In genomic region chr12:132459270-132459669, GRCh38 we compare ENCODE assay signal across 21 cellular contexts.
"Had no signal": no experiment of that assay in that cellular context is flagged by ENCODE, and none has a peak within 500 bp of the region (broad histone marks: within the 10 kb centered on the region; RNA-seq: fewer than 3 reads in every experiment).

No MANE protein-coding gene starts in this region.

- H3K4me1 ChIP-seq: heart right ventricle, pancreas, right lobe of liver, tibial artery had no signal

- H3K36me3 Mint-ChIP-seq: naive thymus-derived CD8-positive, alpha-beta T cell; stimulated activated memory B cell treated with anti-CD40 and anti-IgM and Interleukin-4, amounts not matched to agents 10 μg/mL and 1 μg/mL and 100 μg/mL, for 72 hours had no signal

- H3K36me3 ChIP-seq: heart right ventricle, pancreas, right lobe of liver, tibial artery had no signal

- H3K4me3 Mint-ChIP-seq: naive thymus-derived CD8-positive, alpha-beta T cell; neural crest cell; stimulated activated memory B cell treated with anti-CD40 and anti-IgM and Interleukin-4, amounts not matched to agents 10 μg/mL and 1 μg/mL and 100 μg/mL, for 72 hours; stimulated activated naive CD8-positive, alpha-beta T cell treated with anti-CD3 and anti-CD28 coated beads, Interleukin-15, Interleukin-2, amounts not matched to agents 100 ng/mL and 50 ng/mL, for 24 hours had no signal

- H3K4me3 ChIP-seq: dorsolateral prefrontal cortex, heart right ventricle, mucosa of descending colon, pancreas, right lobe of liver, tibial artery had no signal

- DNase-seq: central memory CD4-positive, alpha-beta T cell; cortex of kidney; dorsolateral prefrontal cortex; effector CD8-positive, alpha-beta T cell; heart right ventricle; hypothalamus; kidney glomerular epithelial cell; mammary epithelial cell; naive thymus-derived CD8-positive, alpha-beta T cell; occipital lobe; stimulated activated CD4-positive, alpha-beta T cell treated with anti-CD3 and anti-CD28 coated beads, Interleukin-15, amount 100 ng/mL, for 24 hours; stimulated activated CD4-positive, alpha-beta T cell treated with anti-CD3 and anti-CD28 coated beads, Interleukin-1b, Interleukin-23, amount 100 ng/mL, for 48 hours; stimulated activated CD4-positive, alpha-beta T cell treated with anti-CD3 and anti-CD28 coated beads, Interleukin-4, amount 100 ng/mL, for 24 hours; tibial artery had no signal

- H3K9me3 Mint-ChIP-seq: naive thymus-derived CD8-positive, alpha-beta T cell; stimulated activated naive CD8-positive, alpha-beta T cell treated with anti-CD3 and anti-CD28 coated beads, Interleukin-15, Interleukin-2, amounts not matched to agents 100 ng/mL and 50 ng/mL, for 24 hours had no signal

- H3K27me3 Mint-ChIP-seq: naive thymus-derived CD8-positive, alpha-beta T cell; stimulated activated memory B cell treated with anti-CD40 and anti-IgM and Interleukin-4, amounts not matched to agents 10 μg/mL and 1 μg/mL and 100 μg/mL, for 72 hours; stimulated activated naive CD8-positive, alpha-beta T cell treated with anti-CD3 and anti-CD28 coated beads, Interleukin-15, Interleukin-2, amounts not matched to agents 100 ng/mL and 50 ng/mL, for 24 hours had no signal

- ATAC-seq: left lobe of liver; mucosa of descending colon; naive thymus-derived CD8-positive, alpha-beta T cell; pancreas; stimulated activated memory B cell treated with anti-CD40 and anti-IgM and Interleukin-4, amounts not matched to agents 10 μg/mL and 1 μg/mL and 100 μg/mL, for 72 hours had no signal

- H3K27ac ChIP-seq: dorsolateral prefrontal cortex, heart right ventricle, pancreas, right lobe of liver, tibial artery had no signal

- H3K9me3 ChIP-seq: mucosa of descending colon, pancreas, right lobe of liver, tibial artery had no signal

- H3K27me3 ChIP-seq: right lobe of liver had no signal

- H3K27ac Mint-ChIP-seq: naive thymus-derived CD8-positive, alpha-beta T cell; stimulated activated memory B cell treated with anti-CD40 and anti-IgM and Interleukin-4, amounts not matched to agents 10 μg/mL and 1 μg/mL and 100 μg/mL, for 72 hours; stimulated activated naive CD8-positive, alpha-beta T cell treated with anti-CD3 and anti-CD28 coated beads, Interleukin-15, Interleukin-2, amounts not matched to agents 100 ng/mL and 50 ng/mL, for 24 hours had no signal
